ENCODE assay signal across 1 cellular context in the genomic region with DNA sequence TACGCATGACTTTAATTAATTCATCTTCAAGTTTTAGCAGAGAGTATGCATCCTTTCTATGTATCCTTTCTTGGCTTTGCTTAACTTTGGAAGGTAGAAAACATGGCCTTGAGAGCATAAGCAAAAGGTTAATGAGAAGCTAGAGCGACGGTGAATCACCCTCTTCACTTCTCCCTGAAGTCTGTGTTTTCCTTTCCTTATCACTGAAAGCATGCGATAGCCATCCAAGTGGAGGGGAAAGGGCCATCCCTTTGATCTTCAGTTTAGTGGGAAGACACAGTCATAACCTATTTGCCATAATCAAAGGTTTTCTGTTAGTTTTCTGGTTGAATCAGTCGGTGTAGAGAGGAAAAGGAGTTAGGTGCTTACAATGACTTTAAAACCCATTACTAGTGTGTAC.
TF ChIP-seq lines count a peak whose summit lies in the region.

No MANE protein-coding gene starts in this region.

TF ChIP-seq in HepG2, 621 proteins besides CTCF, POLR2A, EP300 and RAD21 (continued from another document and continues in another):
- TF ChIP-seq RARA (CRISPR knock-in tag; IDR thresholded peaks at IDR 0.05): peak; percentile 92
- TF ChIP-seq, protein P1, sequence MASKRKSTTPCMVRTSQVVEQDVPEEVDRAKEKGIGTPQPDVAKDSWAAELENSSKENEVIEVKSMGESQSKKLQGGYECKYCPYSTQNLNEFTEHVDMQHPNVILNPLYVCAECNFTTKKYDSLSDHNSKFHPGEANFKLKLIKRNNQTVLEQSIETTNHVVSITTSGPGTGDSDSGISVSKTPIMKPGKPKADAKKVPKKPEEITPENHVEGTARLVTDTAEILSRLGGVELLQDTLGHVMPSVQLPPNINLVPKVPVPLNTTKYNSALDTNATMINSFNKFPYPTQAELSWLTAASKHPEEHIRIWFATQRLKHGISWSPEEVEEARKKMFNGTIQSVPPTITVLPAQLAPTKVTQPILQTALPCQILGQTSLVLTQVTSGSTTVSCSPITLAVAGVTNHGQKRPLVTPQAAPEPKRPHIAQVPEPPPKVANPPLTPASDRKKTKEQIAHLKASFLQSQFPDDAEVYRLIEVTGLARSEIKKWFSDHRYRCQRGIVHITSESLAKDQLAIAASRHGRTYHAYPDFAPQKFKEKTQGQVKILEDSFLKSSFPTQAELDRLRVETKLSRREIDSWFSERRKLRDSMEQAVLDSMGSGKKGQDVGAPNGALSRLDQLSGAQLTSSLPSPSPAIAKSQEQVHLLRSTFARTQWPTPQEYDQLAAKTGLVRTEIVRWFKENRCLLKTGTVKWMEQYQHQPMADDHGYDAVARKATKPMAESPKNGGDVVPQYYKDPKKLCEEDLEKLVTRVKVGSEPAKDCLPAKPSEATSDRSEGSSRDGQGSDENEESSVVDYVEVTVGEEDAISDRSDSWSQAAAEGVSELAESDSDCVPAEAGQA (IDR thresholded peaks at IDR 0.05; ENCODE audit: low read depth): no peak
- TF ChIP-seq, protein P1 (CRISPR knock-in tag; IDR thresholded peaks at IDR 0.05; ENCODE audit: borderline replicate concordance): no peak
- TF ChIP-seq, protein P2, sequence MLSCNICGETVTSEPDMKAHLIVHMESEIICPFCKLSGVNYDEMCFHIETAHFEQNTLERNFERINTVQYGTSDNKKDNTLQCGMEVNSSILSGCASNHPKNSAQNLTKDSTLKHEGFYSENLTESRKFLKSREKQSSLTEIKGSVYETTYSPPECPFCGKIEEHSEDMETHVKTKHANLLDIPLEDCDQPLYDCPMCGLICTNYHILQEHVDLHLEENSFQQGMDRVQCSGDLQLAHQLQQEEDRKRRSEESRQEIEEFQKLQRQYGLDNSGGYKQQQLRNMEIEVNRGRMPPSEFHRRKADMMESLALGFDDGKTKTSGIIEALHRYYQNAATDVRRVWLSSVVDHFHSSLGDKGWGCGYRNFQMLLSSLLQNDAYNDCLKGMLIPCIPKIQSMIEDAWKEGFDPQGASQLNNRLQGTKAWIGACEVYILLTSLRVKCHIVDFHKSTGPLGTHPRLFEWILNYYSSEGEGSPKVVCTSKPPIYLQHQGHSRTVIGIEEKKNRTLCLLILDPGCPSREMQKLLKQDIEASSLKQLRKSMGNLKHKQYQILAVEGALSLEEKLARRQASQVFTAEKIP (CRISPR knock-in tag; IDR thresholded peaks at IDR 0.05; ENCODE audit: borderline replicate concordance): no peak
- TF ChIP-seq TARDBP (CRISPR knock-in tag; IDR thresholded peaks at IDR 0.05): 0 out of 2 replicates have a peak, but pooled peaks have one; percentile 43
- TF ChIP-seq, protein P3, sequence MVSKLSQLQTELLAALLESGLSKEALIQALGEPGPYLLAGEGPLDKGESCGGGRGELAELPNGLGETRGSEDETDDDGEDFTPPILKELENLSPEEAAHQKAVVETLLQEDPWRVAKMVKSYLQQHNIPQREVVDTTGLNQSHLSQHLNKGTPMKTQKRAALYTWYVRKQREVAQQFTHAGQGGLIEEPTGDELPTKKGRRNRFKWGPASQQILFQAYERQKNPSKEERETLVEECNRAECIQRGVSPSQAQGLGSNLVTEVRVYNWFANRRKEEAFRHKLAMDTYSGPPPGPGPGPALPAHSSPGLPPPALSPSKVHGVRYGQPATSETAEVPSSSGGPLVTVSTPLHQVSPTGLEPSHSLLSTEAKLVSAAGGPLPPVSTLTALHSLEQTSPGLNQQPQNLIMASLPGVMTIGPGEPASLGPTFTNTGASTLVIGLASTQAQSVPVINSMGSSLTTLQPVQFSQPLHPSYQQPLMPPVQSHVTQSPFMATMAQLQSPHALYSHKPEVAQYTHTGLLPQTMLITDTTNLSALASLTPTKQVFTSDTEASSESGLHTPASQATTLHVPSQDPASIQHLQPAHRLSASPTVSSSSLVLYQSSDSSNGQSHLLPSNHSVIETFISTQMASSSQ (IDR thresholded peaks at IDR 0.05; ENCODE audit: low read depth): peak; percentile 89
- TF ChIP-seq, protein P3 (CRISPR knock-in tag; IDR thresholded peaks at IDR 0.05; ENCODE audit: borderline replicate concordance): peak; percentile 95
- TF ChIP-seq TOPORS (CRISPR knock-in tag; IDR thresholded peaks at IDR 0.05): no peak
- TF ChIP-seq, protein P4, sequence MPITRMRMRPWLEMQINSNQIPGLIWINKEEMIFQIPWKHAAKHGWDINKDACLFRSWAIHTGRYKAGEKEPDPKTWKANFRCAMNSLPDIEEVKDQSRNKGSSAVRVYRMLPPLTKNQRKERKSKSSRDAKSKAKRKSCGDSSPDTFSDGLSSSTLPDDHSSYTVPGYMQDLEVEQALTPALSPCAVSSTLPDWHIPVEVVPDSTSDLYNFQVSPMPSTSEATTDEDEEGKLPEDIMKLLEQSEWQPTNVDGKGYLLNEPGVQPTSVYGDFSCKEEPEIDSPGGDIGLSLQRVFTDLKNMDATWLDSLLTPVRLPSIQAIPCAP (CRISPR knock-in tag; IDR thresholded peaks at IDR 0.05; ENCODE audit: low read depth): no peak
- no peak for TF ChIP-seq NRL (CRISPR knock-in tag; IDR thresholded peaks at IDR 0.05; ENCODE audit: borderline replicate concordance)
- TF ChIP-seq REXO4 (CRISPR knock-in tag; IDR thresholded peaks at IDR 0.05; ENCODE audit: borderline replicate concordance): no peak
- TF ChIP-seq MIER3 (CRISPR knock-in tag; IDR thresholded peaks at IDR 0.05; ENCODE audit: borderline replicate concordance): no peak
- TF ChIP-seq HOXA9 (CRISPR knock-in tag; IDR thresholded peaks at IDR 0.05; ENCODE audit: borderline replicate concordance): no peak
- TF ChIP-seq ZNF12 (CRISPR knock-in tag; IDR thresholded peaks at IDR 0.05): peak; percentile 21; the same call in 1 of the 2 replicates
- TF ChIP-seq, protein P5, sequence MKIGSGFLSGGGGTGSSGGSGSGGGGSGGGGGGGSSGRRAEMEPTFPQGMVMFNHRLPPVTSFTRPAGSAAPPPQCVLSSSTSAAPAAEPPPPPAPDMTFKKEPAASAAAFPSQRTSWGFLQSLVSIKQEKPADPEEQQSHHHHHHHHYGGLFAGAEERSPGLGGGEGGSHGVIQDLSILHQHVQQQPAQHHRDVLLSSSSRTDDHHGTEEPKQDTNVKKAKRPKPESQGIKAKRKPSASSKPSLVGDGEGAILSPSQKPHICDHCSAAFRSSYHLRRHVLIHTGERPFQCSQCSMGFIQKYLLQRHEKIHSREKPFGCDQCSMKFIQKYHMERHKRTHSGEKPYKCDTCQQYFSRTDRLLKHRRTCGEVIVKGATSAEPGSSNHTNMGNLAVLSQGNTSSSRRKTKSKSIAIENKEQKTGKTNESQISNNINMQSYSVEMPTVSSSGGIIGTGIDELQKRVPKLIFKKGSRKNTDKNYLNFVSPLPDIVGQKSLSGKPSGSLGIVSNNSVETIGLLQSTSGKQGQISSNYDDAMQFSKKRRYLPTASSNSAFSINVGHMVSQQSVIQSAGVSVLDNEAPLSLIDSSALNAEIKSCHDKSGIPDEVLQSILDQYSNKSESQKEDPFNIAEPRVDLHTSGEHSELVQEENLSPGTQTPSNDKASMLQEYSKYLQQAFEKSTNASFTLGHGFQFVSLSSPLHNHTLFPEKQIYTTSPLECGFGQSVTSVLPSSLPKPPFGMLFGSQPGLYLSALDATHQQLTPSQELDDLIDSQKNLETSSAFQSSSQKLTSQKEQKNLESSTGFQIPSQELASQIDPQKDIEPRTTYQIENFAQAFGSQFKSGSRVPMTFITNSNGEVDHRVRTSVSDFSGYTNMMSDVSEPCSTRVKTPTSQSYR (CRISPR knock-in tag; IDR thresholded peaks at IDR 0.05; ENCODE audit: borderline replicate concordance): peak; percentile 42; the same call in 1 of the 2 replicates
- TF ChIP-seq, protein P6, sequence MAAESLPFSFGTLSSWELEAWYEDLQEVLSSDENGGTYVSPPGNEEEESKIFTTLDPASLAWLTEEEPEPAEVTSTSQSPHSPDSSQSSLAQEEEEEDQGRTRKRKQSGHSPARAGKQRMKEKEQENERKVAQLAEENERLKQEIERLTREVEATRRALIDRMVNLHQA (CRISPR knock-in tag; IDR thresholded peaks at IDR 0.05): no peak
- no peak for TF ChIP-seq ZNF253 (CRISPR knock-in tag; IDR thresholded peaks at IDR 0.05; ENCODE audit: borderline replicate concordance)
- no peak for TF ChIP-seq AKAP8 (CRISPR knock-in tag; IDR thresholded peaks at IDR 0.05)
- TF ChIP-seq, protein P7, sequence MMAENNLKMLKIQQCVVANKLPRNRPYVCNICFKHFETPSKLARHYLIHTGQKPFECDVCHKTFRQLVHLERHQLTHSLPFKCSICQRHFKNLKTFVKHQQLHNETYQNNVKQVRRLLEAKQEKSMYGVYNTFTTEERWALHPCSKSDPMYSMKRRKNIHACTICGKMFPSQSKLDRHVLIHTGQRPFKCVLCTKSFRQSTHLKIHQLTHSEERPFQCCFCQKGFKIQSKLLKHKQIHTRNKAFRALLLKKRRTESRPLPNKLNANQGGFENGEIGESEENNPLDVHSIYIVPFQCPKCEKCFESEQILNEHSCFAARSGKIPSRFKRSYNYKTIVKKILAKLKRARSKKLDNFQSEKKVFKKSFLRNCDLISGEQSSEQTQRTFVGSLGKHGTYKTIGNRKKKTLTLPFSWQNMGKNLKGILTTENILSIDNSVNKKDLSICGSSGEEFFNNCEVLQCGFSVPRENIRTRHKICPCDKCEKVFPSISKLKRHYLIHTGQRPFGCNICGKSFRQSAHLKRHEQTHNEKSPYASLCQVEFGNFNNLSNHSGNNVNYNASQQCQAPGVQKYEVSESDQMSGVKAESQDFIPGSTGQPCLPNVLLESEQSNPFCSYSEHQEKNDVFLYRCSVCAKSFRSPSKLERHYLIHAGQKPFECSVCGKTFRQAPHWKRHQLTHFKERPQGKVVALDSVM (CRISPR knock-in tag; IDR thresholded peaks at IDR 0.05): no peak
- TF ChIP-seq NCOA1 (CRISPR knock-in tag; IDR thresholded peaks at IDR 0.05): no peak
- no peak for TF ChIP-seq NFE2 (CRISPR knock-in tag; IDR thresholded peaks at IDR 0.05)
- peak; percentile 37 for TF ChIP-seq PHF5A (CRISPR knock-in tag; IDR thresholded peaks at IDR 0.05; ENCODE audit: low read depth, unreplicated experiment)
- TF ChIP-seq, protein P8, sequence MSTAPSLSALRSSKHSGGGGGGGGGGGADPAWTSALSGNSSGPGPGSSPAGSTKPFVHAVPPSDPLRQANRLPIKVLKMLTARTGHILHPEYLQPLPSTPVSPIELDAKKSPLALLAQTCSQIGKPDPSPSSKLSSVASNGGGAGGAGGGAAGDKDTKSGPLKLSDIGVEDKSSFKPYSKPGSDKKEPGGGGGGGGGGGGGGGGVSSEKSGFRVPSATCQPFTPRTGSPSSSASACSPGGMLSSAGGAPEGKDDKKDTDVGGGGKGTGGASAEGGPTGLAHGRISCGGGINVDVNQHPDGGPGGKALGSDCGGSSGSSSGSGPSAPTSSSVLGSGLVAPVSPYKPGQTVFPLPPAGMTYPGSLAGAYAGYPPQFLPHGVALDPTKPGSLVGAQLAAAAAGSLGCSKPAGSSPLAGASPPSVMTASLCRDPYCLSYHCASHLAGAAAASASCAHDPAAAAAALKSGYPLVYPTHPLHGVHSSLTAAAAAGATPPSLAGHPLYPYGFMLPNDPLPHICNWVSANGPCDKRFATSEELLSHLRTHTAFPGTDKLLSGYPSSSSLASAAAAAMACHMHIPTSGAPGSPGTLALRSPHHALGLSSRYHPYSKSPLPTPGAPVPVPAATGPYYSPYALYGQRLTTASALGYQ (CRISPR knock-in tag; IDR thresholded peaks at IDR 0.05): peak; percentile 93
- TF ChIP-seq, protein P9, sequence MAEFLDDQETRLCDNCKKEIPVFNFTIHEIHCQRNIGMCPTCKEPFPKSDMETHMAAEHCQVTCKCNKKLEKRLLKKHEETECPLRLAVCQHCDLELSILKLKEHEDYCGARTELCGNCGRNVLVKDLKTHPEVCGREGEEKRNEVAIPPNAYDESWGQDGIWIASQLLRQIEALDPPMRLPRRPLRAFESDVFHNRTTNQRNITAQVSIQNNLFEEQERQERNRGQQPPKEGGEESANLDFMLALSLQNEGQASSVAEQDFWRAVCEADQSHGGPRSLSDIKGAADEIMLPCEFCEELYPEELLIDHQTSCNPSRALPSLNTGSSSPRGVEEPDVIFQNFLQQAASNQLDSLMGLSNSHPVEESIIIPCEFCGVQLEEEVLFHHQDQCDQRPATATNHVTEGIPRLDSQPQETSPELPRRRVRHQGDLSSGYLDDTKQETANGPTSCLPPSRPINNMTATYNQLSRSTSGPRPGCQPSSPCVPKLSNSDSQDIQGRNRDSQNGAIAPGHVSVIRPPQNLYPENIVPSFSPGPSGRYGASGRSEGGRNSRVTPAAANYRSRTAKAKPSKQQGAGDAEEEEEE (CRISPR knock-in tag; IDR thresholded peaks at IDR 0.05; ENCODE audit: borderline replicate concordance): no peak
- TF ChIP-seq ZNF766 (CRISPR knock-in tag; IDR thresholded peaks at IDR 0.05; ENCODE audit: borderline replicate concordance): no peak
- TF ChIP-seq SALL2 (CRISPR knock-in tag; IDR thresholded peaks at IDR 0.05): no peak
- no peak for TF ChIP-seq RBM39 (IDR thresholded peaks at IDR 0.05; ENCODE audit: low read depth, low read length, poor library complexity, severe bottlenecking)
- TF ChIP-seq ZFP82 (CRISPR knock-in tag; IDR thresholded peaks at IDR 0.05; ENCODE audit: borderline replicate concordance): no peak
- no peak for TF ChIP-seq ZNF747 (CRISPR knock-in tag; IDR thresholded peaks at IDR 0.05; ENCODE audit: borderline replicate concordance)
- TF ChIP-seq RELA (CRISPR knock-in tag; IDR thresholded peaks at IDR 0.05): no peak
- TF ChIP-seq PITX1 (CRISPR knock-in tag; IDR thresholded peaks at IDR 0.05): peak; percentile 59; the same call in 1 of the 2 replicates
- TF ChIP-seq ZNF709 (CRISPR knock-in tag; IDR thresholded peaks at IDR 0.05): no peak
- no peak for TF ChIP-seq ZBTB3 (CRISPR knock-in tag; IDR thresholded peaks at IDR 0.05; ENCODE audit: borderline replicate concordance, low read depth)
- peak; percentile 91 for TF ChIP-seq JUNB (CRISPR knock-in tag; IDR thresholded peaks at IDR 0.05; ENCODE audit: borderline replicate concordance)
- TF ChIP-seq TMF1 (CRISPR knock-in tag; IDR thresholded peaks at IDR 0.05; ENCODE audit: low read depth): no peak
